ENCODE assay signal across 1 cellular context in the genomic region with DNA sequence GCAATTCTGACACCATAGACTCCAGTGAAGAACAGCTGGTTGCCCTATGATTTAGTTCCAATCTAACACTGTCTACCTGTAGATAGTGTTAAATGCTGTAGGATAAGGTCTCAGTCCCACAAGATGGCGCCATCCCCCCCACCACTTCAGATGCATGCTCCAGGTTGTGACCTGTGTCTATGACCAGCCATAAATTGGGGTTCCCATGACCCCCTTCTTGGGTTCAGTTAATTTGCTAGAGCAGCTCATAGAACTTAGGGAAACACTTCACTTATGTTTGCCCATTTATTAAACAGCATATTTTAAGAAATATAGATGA.
TF ChIP-seq lines count a peak whose summit lies in the region.

No MANE protein-coding gene starts in this region.

TF ChIP-seq in HepG2, 621 proteins besides CTCF, POLR2A, EP300 and RAD21:
- TF ChIP-seq ZHX2 (IDR thresholded peaks at IDR 0.05; ENCODE audit: low read depth), result no peak
- no peak for TF ChIP-seq ZHX2 (CRISPR knock-in tag; IDR thresholded peaks at IDR 0.05; ENCODE audit: borderline replicate concordance)
- no peak for TF ChIP-seq ETV6 (CRISPR knock-in tag; conservative IDR thresholded peaks at IDR 0.05)
- no peak for TF ChIP-seq ARNT2 (CRISPR knock-in tag; IDR thresholded peaks at IDR 0.05; ENCODE audit: low read depth)
- TF ChIP-seq, protein P1, sequence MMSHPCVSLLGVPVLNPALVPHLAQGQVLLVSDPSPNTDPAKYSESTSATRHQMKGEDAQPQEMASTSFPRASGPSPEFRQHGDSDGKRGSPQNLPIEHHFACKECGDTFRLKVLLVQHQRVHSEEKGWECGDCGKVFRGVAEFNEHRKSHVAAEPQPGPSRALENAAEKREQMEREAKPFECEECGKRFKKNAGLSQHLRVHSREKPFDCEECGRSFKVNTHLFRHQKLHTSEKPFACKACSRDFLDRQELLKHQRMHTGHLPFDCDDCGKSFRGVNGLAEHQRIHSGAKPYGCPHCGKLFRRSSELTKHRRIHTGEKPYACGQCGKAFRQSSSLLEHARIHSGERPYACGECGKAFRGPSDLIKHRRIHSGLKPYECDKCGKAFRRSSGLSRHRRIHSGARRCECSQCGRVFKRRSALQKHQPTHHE (CRISPR knock-in tag; IDR thresholded peaks at IDR 0.05; ENCODE audit: borderline replicate concordance), result no peak
- no peak for TF ChIP-seq NFKBIZ (CRISPR knock-in tag; IDR thresholded peaks at IDR 0.05)
- no peak for TF ChIP-seq TOPORS (CRISPR knock-in tag; IDR thresholded peaks at IDR 0.05)
- TF ChIP-seq U2AF1 (optimal IDR thresholded peaks at IDR 0.05; ENCODE audit: low read depth, low read length), result no peak
- no peak for TF ChIP-seq ZNF362 (CRISPR knock-in tag; IDR thresholded peaks at IDR 0.05; ENCODE audit: borderline replicate concordance)
- no peak for TF ChIP-seq AFF4 (CRISPR knock-in tag; IDR thresholded peaks at IDR 0.05)
